27 cellular contexts compared by ENCODE assay signal in genomic region chr4:158304694-158305093, GRCh38.
"Had no signal": no experiment of that assay in that cellular context is flagged by ENCODE, and none has a peak within 500 bp of the region (broad histone marks: within the 10 kb centered on the region; RNA-seq: fewer than 3 reads in every experiment).

No MANE protein-coding gene starts in this region.

- H3K27me3 ChIP-seq: neural progenitor cell, ovary, right lobe of liver, sigmoid colon, stomach, thyroid gland, tibial nerve, upper lobe of left lung, vagina had no signal

- H3K9ac ChIP-seq: neural progenitor cell, parathyroid adenoma had no signal

- H2AFZ ChIP-seq: neural progenitor cell, parathyroid adenoma had no signal

- H3K4me2 ChIP-seq: neural progenitor cell had no signal

- H3K27me3 Mint-ChIP-seq: progenitor cell of endocrine pancreas; stimulated activated naive B cell treated with anti-CD40 and anti-IgM and Interleukin-4, amounts not matched to agents 10 μg/mL and 1 μg/mL and 100 μg/mL, for 72 hours; stimulated activated naive CD8-positive, alpha-beta T cell treated with anti-CD3 and anti-CD28 coated beads, Interleukin-15, Interleukin-2, amounts not matched to agents 100 ng/mL and 50 ng/mL, for 24 hours had no signal

- H3K9me3 ChIP-seq: ovary, psoas muscle, right lobe of liver, thoracic aorta, thyroid gland, upper lobe of left lung, vagina had no signal

- H3K36me3 ChIP-seq: neural progenitor cell, ovary, right lobe of liver, sigmoid colon, stomach, thoracic aorta, thyroid gland, tibial nerve, upper lobe of left lung, vagina had no signal

- ATAC-seq: psoas muscle; right cardiac atrium; right lobe of liver; stimulated activated effector memory CD8-positive, alpha-beta T cell treated with anti-CD3 and anti-CD28 coated beads, Interleukin-12 subunit alpha, Interleukin-12 subunit beta, amount 100 ng/mL, for 72 hours; stimulated activated naive B cell treated with anti-CD40 and anti-IgM and Interleukin-4, amounts not matched to agents 10 μg/mL and 1 μg/mL and 100 μg/mL, for 72 hours had no signal

- H3K27ac Mint-ChIP-seq: nephron; neural progenitor cell; progenitor cell of endocrine pancreas; stimulated activated effector memory CD8-positive, alpha-beta T cell treated with anti-CD3 and anti-CD28 coated beads, Interleukin-12 subunit alpha, Interleukin-12 subunit beta, amount 100 ng/mL, for 72 hours; stimulated activated naive B cell treated with anti-CD40 and anti-IgM and Interleukin-4, amounts not matched to agents 10 μg/mL and 1 μg/mL and 100 μg/mL, for 72 hours; stimulated activated naive CD8-positive, alpha-beta T cell treated with anti-CD3 and anti-CD28 coated beads, Interleukin-15, Interleukin-2, amounts not matched to agents 100 ng/mL and 50 ng/mL, for 24 hours had no signal

- H3K27ac ChIP-seq: neural progenitor cell, ovary, parathyroid adenoma, psoas muscle, right lobe of liver, sigmoid colon, stomach, thoracic aorta, thyroid gland, tibial nerve, upper lobe of left lung, vagina had no signal

- DNase-seq: occipital lobe; ovary; posterior cingulate gyrus; psoas muscle; right cardiac atrium; right lobe of liver; sigmoid colon; small intestine; stimulated activated CD4-positive, alpha-beta T cell treated with anti-CD3 and anti-CD28 coated beads, Interleukin-15, amount 100 ng/mL, for 24 hours; stimulated activated CD4-positive, alpha-beta T cell treated with anti-CD3 and anti-CD28 coated beads, Interleukin-2, amount 100 ng/mL, for 24 hours; stimulated activated CD4-positive, alpha-beta T cell treated with anti-CD3 and anti-CD28 coated beads, Interleukin-2, amount 100 ng/mL, for 48 hours; stimulated activated CD4-positive, alpha-beta T cell treated with anti-CD3 and anti-CD28 coated beads, Interleukin-4, amount 100 ng/mL, for 24 hours; stimulated activated naive B cell treated with anti-CD40 and anti-IgM and Interleukin-4, amounts not matched to agents 10 μg/mL and 1 μg/mL and 100 μg/mL, for 72 hours; stimulated activated naive CD4-positive, alpha-beta T cell treated with Interleukin-2 at 50 U/mL for 16 hours; stomach; thyroid gland; trophoblast cell; upper lobe of left lung had no signal

- H3K4me3 ChIP-seq: neural progenitor cell, ovary, psoas muscle, right lobe of liver, sigmoid colon, stomach, thoracic aorta, thyroid gland, tibial nerve, upper lobe of left lung, vagina had no signal

- H3K4me1 ChIP-seq: neural progenitor cell, parathyroid adenoma, psoas muscle, stomach, thyroid gland, tibial nerve had no signal

- H3K9me3 Mint-ChIP-seq: stimulated activated effector memory CD8-positive, alpha-beta T cell treated with anti-CD3 and anti-CD28 coated beads, Interleukin-12 subunit alpha, Interleukin-12 subunit beta, amount 100 ng/mL, for 72 hours had no signal

- H3K4me3 Mint-ChIP-seq: nephron; neural progenitor cell; stimulated activated effector memory CD8-positive, alpha-beta T cell treated with anti-CD3 and anti-CD28 coated beads, Interleukin-12 subunit alpha, Interleukin-12 subunit beta, amount 100 ng/mL, for 72 hours; stimulated activated naive B cell treated with anti-CD40 and anti-IgM and Interleukin-4, amounts not matched to agents 10 μg/mL and 1 μg/mL and 100 μg/mL, for 72 hours; stimulated activated naive CD8-positive, alpha-beta T cell treated with anti-CD3 and anti-CD28 coated beads, Interleukin-15, Interleukin-2, amounts not matched to agents 100 ng/mL and 50 ng/mL, for 24 hours had no signal

- H3K79me2 ChIP-seq: parathyroid adenoma had no signal

- H3K36me3 Mint-ChIP-seq: neural progenitor cell; stimulated activated effector memory CD8-positive, alpha-beta T cell treated with anti-CD3 and anti-CD28 coated beads, Interleukin-12 subunit alpha, Interleukin-12 subunit beta, amount 100 ng/mL, for 72 hours; stimulated activated naive B cell treated with anti-CD40 and anti-IgM and Interleukin-4, amounts not matched to agents 10 μg/mL and 1 μg/mL and 100 μg/mL, for 72 hours had no signal

- H3K4me1 Mint-ChIP-seq: nephron; neural progenitor cell; stimulated activated effector memory CD8-positive, alpha-beta T cell treated with anti-CD3 and anti-CD28 coated beads, Interleukin-12 subunit alpha, Interleukin-12 subunit beta, amount 100 ng/mL, for 72 hours; stimulated activated naive B cell treated with anti-CD40 and anti-IgM and Interleukin-4, amounts not matched to agents 10 μg/mL and 1 μg/mL and 100 μg/mL, for 72 hours had no signal
